8 cellular contexts compared by ENCODE assay signal in genomic region chr15:79007066-79007465, GRCh38.
DNase-seq lines count a peak whose midpoint lies in the region; TF ChIP-seq lines count a peak whose summit lies in the region.

No MANE protein-coding gene starts in this region.

- no peaks in the 10 kb centered on the region for H3K27me3 ChIP-seq in PC-9 (ENCODE audit: insufficient read depth, low read depth)
- H3K27me3 ChIP-seq in osteoblast (ENCODE audit: insufficient read depth, low read length) = peaks cover 2% of the 10 kb centered on the region

- no peaks in the 10 kb centered on the region for H3K9me2 ChIP-seq in PC-9 (ENCODE audit: insufficient read depth)

- H3K4me3 ChIP-seq in PC-9 (no peak overlapping the region), epithelial cell of esophagus (ENCODE audit: low read length) (no peak overlapping the region), osteoblast (ENCODE audit: insufficient read depth, low read length) (no peak overlapping the region)

- peak; percentile 35; the same call in 1 of the 2 replicates for TF ChIP-seq CTCF in PC-9 (conservative IDR thresholded peaks at IDR 0.05)
- peak; percentile 57 for TF ChIP-seq CTCF in epithelial cell of esophagus (IDR thresholded peaks at IDR 0.05; ENCODE audit: insufficient read depth, low read depth, low read length, missing control alignments)
- peak; percentile 62 for TF ChIP-seq CTCF in osteoblast (IDR thresholded peaks at IDR 0.05; ENCODE audit: extremely low read depth, low read depth, low read length)
- TF ChIP-seq CTCF in RWPE1 (conservative IDR thresholded peaks at IDR 0.05; ENCODE audit: low read depth) = no peak; the same call in 1 of the 2 replicates

- H4K20me1 ChIP-seq in PC-9 (ENCODE audit: insufficient read depth) (no peaks in the 10 kb centered on the region), osteoblast (ENCODE audit: insufficient read depth, low read length) (no peaks in the 10 kb centered on the region)

- H2AFZ ChIP-seq in PC-9 (no peak overlapping the region), osteoblast (ENCODE audit: low read length) (no peak overlapping the region)

- DNase-seq in activated naive CD4-positive, alpha-beta T cell treated with Interleukin-2 at 50 U/mL for 16 hours = peak; percentile 13
- DNase-seq in activated naive CD4-positive, alpha-beta T cell (lab: John Stamatoyannopoulos, UW) = no peak
- DNase-seq in PC-9 (no peak), epithelial cell of esophagus (ENCODE audit: low read depth) (peak; percentile 47), osteoblast (ENCODE audit: insufficient read length, low spot score, missing footprints) (peak; percentile 47), globus pallidus (ENCODE audit: low spot score) (no peak), NCI-H187 treated with DMSO at 0.1 percent for 48 hours (lab: John Stamatoyannopoulos, UW) (no peak), RWPE1 (ENCODE audit: low spot score) (no peak)

- no TSS peak for BruUV-seq in PC-9 (replicated peaks; lab: Mats Ljungman, UMichigan)

- intact Hi-C loops in PC-9 (cut with micrococcal nuclease; ENCODE audit: unreplicated experiment) = no loop called here

- H3K9me3 ChIP-seq in PC-9 (ENCODE audit: insufficient read depth, low read depth) (no peaks in the 10 kb centered on the region), osteoblast (ENCODE audit: low read depth, low read length) (no peaks in the 10 kb centered on the region)

- H3K4me2 ChIP-seq in PC-9 (no peak overlapping the region), osteoblast (ENCODE audit: insufficient read depth, low read length) (no peak overlapping the region)

- H3K27ac ChIP-seq in PC-9 (no peak overlapping the region), osteoblast (ENCODE audit: low read depth, low read length) (no peak overlapping the region), RWPE1 (no peak overlapping the region)

- no peaks in the 10 kb centered on the region for H3K36me3 ChIP-seq in PC-9 (ENCODE audit: low read depth)
- no peaks in the 10 kb centered on the region for H3K36me3 ChIP-seq in osteoblast (ENCODE audit: insufficient read depth, low read length)

- CTCF ChIA-PET in PC-9 (lab: Charles Lee) (interaction anchor here (0.5 kb wide), 1 partner anchor 60 kb away, joined by 3 read pairs; no protein-coding TSS in a partner anchor), RWPE1 (lab: Yijun Ruan, JAX) (interaction anchor here (1.0 to 1.1 kb wide), 2 partner anchors 9 to 11 kb away, joined by 3 to 5 read pairs; no protein-coding TSS in a partner anchor)

- peaks cover 27% of the 10 kb centered on the region for H3K4me1 ChIP-seq in PC-9 (replicated peaks; ENCODE audit: insufficient read depth)
- H3K4me1 ChIP-seq in osteoblast (ENCODE audit: insufficient read depth, low read length) = peaks cover 26% of the 10 kb centered on the region

- POLR2A ChIA-PET in PC-9 (lab: Charles Lee; ENCODE audit: unreplicated experiment) = no interaction called here
- POLR2A ChIA-PET in RWPE1 (lab: Yijun Ruan, JAX; ENCODE audit: low non-redundant PET) = no interaction called here

- H3F3A ChIP-seq in PC-9 (ENCODE audit: insufficient read depth, low read depth) = no peaks in the 10 kb centered on the region; the same call in 1 of the 2 replicates

- H3K79me2 ChIP-seq in PC-9 (ENCODE audit: low read depth) = no peaks in the 10 kb centered on the region
- H3K79me2 ChIP-seq in osteoblast (ENCODE audit: insufficient read depth, low read length) = no peaks in the 10 kb centered on the region

Comparison
In these comparisons a context has a peak if more than half of its experiments do, and no peak if none do; other contexts are left out.
1. DNase-seq: peak in activated naive CD4-positive, alpha-beta T cell treated with Interleukin-2 at 50 U/mL for 16 hours (single experiment), epithelial cell of esophagus (single experiment) and osteoblast (single experiment); none in activated naive CD4-positive, alpha-beta T cell (0 of 4), PC-9 (0 of 2), globus pallidus (single experiment), NCI-H187 treated with DMSO at 0.1 percent for 48 hours (single experiment) and RWPE1 (single experiment).